In the genomic region with DNA sequence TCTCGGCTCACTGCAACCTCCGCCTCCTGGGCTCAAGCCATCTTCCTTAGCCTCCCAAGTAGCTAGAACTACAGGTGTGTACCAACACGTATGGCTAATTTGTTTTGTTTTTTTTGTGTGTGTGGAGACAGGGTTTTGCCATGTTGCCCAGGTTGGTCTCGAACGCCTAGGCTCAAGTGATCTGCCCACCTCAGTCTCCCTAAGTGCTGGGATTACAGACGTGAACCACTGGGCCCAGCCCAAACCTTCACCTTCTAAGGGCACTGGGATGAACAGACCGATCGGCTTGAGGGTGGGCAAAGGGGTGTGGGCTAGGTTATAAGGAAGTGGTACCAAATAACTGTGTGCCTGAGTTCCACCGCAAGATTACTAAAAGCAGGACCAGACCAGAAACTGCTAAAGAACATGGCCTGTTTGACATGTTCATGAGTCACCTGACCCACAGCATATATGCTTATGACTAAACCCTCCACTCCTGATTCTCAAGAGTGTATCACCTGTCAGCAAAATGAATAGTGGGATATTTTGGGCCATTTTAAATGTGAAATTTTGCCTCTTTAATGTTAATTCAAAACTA, we compare ENCODE assay signal across 7 cellular contexts.
DNase-seq lines count a peak whose midpoint lies in the region; ATAC-seq lines count a peak whose summit lies in the region.
"Had no signal": no experiment of that assay in that cellular context is flagged by ENCODE, and none has a peak within 500 bp of the region (broad histone marks: within the 10 kb centered on the region; RNA-seq: fewer than 3 reads in every experiment).

No MANE protein-coding gene starts in this region.

- DNase-seq in DMS53 (lab: John Stamatoyannopoulos, UW) (peak; percentile 53), OCI-M2 (lab: John Stamatoyannopoulos, UW; ENCODE audit: unreplicated experiment) (no peak)
- DNase-seq: HFFc6, NCI-H1436 treated with DMSO at 0.1 percent for 48 hours had no signal

- peak; percentile 71 for ATAC-seq in HG03520 (IDR thresholded peaks at IDR 0.05; ENCODE audit: unreplicated experiment)
- no peak for ATAC-seq in GM19397 (IDR thresholded peaks at IDR 0.05; ENCODE audit: unreplicated experiment)
- ATAC-seq: naive thymus-derived CD4-positive, alpha-beta T cell had no signal
